28 cellular contexts compared by ENCODE assay signal in genomic region chr9:104802906-104803305, GRCh38.
"Had no signal": no experiment of that assay in that cellular context is flagged by ENCODE, and none has a peak within 500 bp of the region (broad histone marks: within the 10 kb centered on the region; RNA-seq: fewer than 3 reads in every experiment).

No MANE protein-coding gene starts in this region.

- H3K9me3 ChIP-seq: esophagus squamous epithelium had no signal

- H3K36me3 Mint-ChIP-seq: activated CD8-positive, alpha-beta memory T cell treated with anti-CD3 and anti-CD28 coated beads, Interleukin-2, amount 10 ng/mL, durations not matched to agents 7 days and 5 days had no signal

- H3K4me3 ChIP-seq: coronary artery, esophagus squamous epithelium had no signal

- H3K27ac ChIP-seq: brain microvascular endothelial cell, coronary artery, epithelial cell of prostate, esophagus squamous epithelium had no signal

- H3K27ac Mint-ChIP-seq: activated CD4-positive, alpha-beta memory T cell treated with anti-CD3 and anti-CD28 coated beads for 36 hours; activated CD4-positive, alpha-beta T cell treated with anti-CD3 and anti-CD28 coated beads for 36 hours; activated CD4-positive, alpha-beta T cell treated with anti-CD3 and anti-CD28 coated beads, Interleukin-2, amount 10 ng/mL, durations not matched to agents 24 days and 14 days; activated CD8-positive, alpha-beta memory T cell treated with anti-CD3 and anti-CD28 coated beads, Interleukin-2, amount 10 ng/mL, durations not matched to agents 7 days and 5 days; activated CD8-positive, alpha-beta T cell treated with anti-CD3 and anti-CD28 coated beads, Interleukin-2, amount 10 ng/mL, durations not matched to agents 7 days and 5 days; activated naive CD4-positive, alpha-beta T cell treated with anti-CD3 and anti-CD28 coated beads for 36 hours; activated naive CD8-positive, alpha-beta T cell; activated T-helper 1 cell treated with anti-CD3 and anti-CD28 coated beads, Interleukin-12 subunit alpha, Interleukin-12 subunit beta, Interleukin-2, Interleukin-4 antibody, amounts not matched to agents 30 ng/mL and 10 ng/mL and 1 ng/mL, durations not matched to agents 14 hours and 24 hours and 36 hours; activated T-helper 2 cell treated with anti-CD3 and anti-CD28 coated beads, Interferon-gamma antibody, Interleukin-2, Interleukin-4, amounts not matched to agents 10 μg/mL and 5 μg/mL and 100 μg/mL, durations not matched to agents 14 hours and 24 hours and 36 hours; effector memory CD8-positive, alpha-beta T cell had no signal

- H3K4me1 Mint-ChIP-seq: activated CD4-positive, alpha-beta T cell treated with anti-CD3 and anti-CD28 coated beads for 36 hours; activated CD4-positive, alpha-beta T cell treated with anti-CD3 and anti-CD28 coated beads, Interleukin-2, amount 10 ng/mL, durations not matched to agents 24 days and 14 days; activated CD8-positive, alpha-beta memory T cell treated with anti-CD3 and anti-CD28 coated beads, Interleukin-2, amount 10 ng/mL, durations not matched to agents 7 days and 5 days; central memory CD8-positive, alpha-beta T cell had no signal

- H3K4me3 Mint-ChIP-seq: activated CD4-positive, alpha-beta memory T cell treated with anti-CD3 and anti-CD28 coated beads for 36 hours; activated CD4-positive, alpha-beta T cell treated with anti-CD3 and anti-CD28 coated beads for 36 hours; activated CD4-positive, alpha-beta T cell treated with anti-CD3 and anti-CD28 coated beads, Interleukin-2, amount 10 ng/mL, durations not matched to agents 24 days and 14 days; activated CD8-positive, alpha-beta memory T cell treated with anti-CD3 and anti-CD28 coated beads, Interleukin-2, amount 10 ng/mL, durations not matched to agents 7 days and 5 days; activated CD8-positive, alpha-beta T cell treated with anti-CD3 and anti-CD28 coated beads, Interleukin-2, amount 10 ng/mL, durations not matched to agents 7 days and 5 days; activated naive CD4-positive, alpha-beta T cell treated with anti-CD3 and anti-CD28 coated beads for 36 hours; activated naive CD8-positive, alpha-beta T cell; activated T-helper 1 cell treated with anti-CD3 and anti-CD28 coated beads, Interleukin-12 subunit alpha, Interleukin-12 subunit beta, Interleukin-2, Interleukin-4 antibody, amounts not matched to agents 30 ng/mL and 10 ng/mL and 1 ng/mL, durations not matched to agents 14 hours and 24 hours and 36 hours; central memory CD8-positive, alpha-beta T cell; effector memory CD8-positive, alpha-beta T cell had no signal

- H3K9me3 Mint-ChIP-seq: activated CD4-positive, alpha-beta memory T cell treated with anti-CD3 and anti-CD28 coated beads for 36 hours; activated CD4-positive, alpha-beta T cell treated with anti-CD3 and anti-CD28 coated beads, Interleukin-2, amount 10 ng/mL, durations not matched to agents 24 days and 14 days; activated naive CD4-positive, alpha-beta T cell treated with anti-CD3 and anti-CD28 coated beads for 36 hours; activated T-helper 1 cell treated with anti-CD3 and anti-CD28 coated beads, Interleukin-12 subunit alpha, Interleukin-12 subunit beta, Interleukin-2, Interleukin-4 antibody, amounts not matched to agents 30 ng/mL and 10 ng/mL and 1 ng/mL, durations not matched to agents 14 hours and 24 hours and 36 hours; activated T-helper 2 cell treated with anti-CD3 and anti-CD28 coated beads, Interferon-gamma antibody, Interleukin-2, Interleukin-4, amounts not matched to agents 10 μg/mL and 5 μg/mL and 100 μg/mL, durations not matched to agents 14 hours and 24 hours and 36 hours; central memory CD8-positive, alpha-beta T cell; effector memory CD8-positive, alpha-beta T cell had no signal

- H3K27me3 ChIP-seq: brain microvascular endothelial cell, esophagus squamous epithelium had no signal

- ATAC-seq: activated CD4-positive, alpha-beta T cell treated with anti-CD3 and anti-CD28 coated beads for 36 hours; activated CD8-positive, alpha-beta memory T cell treated with anti-CD3 and anti-CD28 coated beads, Interleukin-2, amount 10 ng/mL, durations not matched to agents 7 days and 5 days; activated CD8-positive, alpha-beta T cell treated with anti-CD3 and anti-CD28 coated beads, Interleukin-2, amount 10 ng/mL, durations not matched to agents 7 days and 5 days; effector memory CD8-positive, alpha-beta T cell had no signal

- DNase-seq: activated CD4-positive, alpha-beta memory T cell treated with anti-CD3 and anti-CD28 coated beads for 36 hours; activated CD4-positive, alpha-beta T cell treated with anti-CD3 and anti-CD28 coated beads for 36 hours; activated CD4-positive, alpha-beta T cell treated with anti-CD3 and anti-CD28 coated beads, Interleukin-2, amount 10 ng/mL, durations not matched to agents 24 days and 14 days; activated CD4-positive, CD25-positive, alpha-beta regulatory T cell; activated CD4-positive, CD25-positive, alpha-beta regulatory T cell treated with anti-CD3 and anti-CD28 coated beads, Interleukin-2, amount 50 U/mL, for 72 hours; activated CD8-positive, alpha-beta memory T cell treated with anti-CD3 and anti-CD28 coated beads, Interleukin-2, amount 10 ng/mL, durations not matched to agents 7 days and 5 days; activated CD8-positive, alpha-beta memory T cell treated with anti-CD3 and anti-CD28 coated beads, Interleukin-2, amount 50 U/mL, for 4 hours; activated CD8-positive, alpha-beta T cell treated with anti-CD3 and anti-CD28 coated beads, Interleukin-2, amount 10 ng/mL, durations not matched to agents 7 days and 5 days; activated effector memory CD4-positive, alpha-beta T cell treated with anti-CD3 and anti-CD28 coated beads, Interleukin-2, amount 50 U/mL, for 16 hours; activated naive CD4-positive, alpha-beta T cell treated with anti-CD3 and anti-CD28 coated beads for 36 hours; activated T-cell treated with anti-CD3 and anti-CD28 coated beads, Interleukin-2, amount 50 U/mL, for 1 hour; activated T-cell treated with anti-CD3 and anti-CD28 coated beads, Interleukin-2, amount 50 U/mL, for 48 hours; amniotic stem cell; anterior cingulate cortex; dermis blood vessel endothelial cell; effector CD4-positive, alpha-beta T cell; effector memory CD8-positive, alpha-beta T cell; esophagus squamous epithelium; foreskin melanocyte; head of caudate nucleus; T-helper 2 cell had no signal

- H3K27me3 Mint-ChIP-seq: activated CD4-positive, alpha-beta memory T cell treated with anti-CD3 and anti-CD28 coated beads for 36 hours; activated CD4-positive, alpha-beta T cell treated with anti-CD3 and anti-CD28 coated beads for 36 hours; activated CD4-positive, alpha-beta T cell treated with anti-CD3 and anti-CD28 coated beads, Interleukin-2, amount 10 ng/mL, durations not matched to agents 24 days and 14 days; activated CD8-positive, alpha-beta memory T cell treated with anti-CD3 and anti-CD28 coated beads, Interleukin-2, amount 10 ng/mL, durations not matched to agents 7 days and 5 days; activated naive CD8-positive, alpha-beta T cell; effector memory CD8-positive, alpha-beta T cell had no signal
